ENCODE assay signal across 10 cellular contexts in the genomic region with DNA sequence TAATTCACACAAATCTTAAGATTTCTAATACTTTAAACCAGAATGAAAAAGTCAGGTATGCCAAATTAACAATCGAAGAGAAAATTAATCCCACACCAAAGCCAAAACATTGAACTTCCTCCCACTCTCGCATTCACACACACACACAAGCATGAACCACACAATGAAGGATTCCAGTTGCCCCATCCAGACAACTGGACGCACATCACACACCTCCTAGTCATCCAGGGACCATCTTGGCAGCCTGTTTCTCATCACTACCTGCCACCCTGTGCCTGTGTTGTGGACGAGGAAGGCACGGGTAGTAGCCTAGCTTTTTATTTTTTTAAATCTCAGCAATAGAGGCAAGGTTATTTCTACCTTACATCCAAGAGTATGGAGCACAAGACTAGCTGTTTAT. TPM values are rescaled to one million over a fixed set of nuclear protein-coding genes. Genes with fewer than 3 reads are reported as not detected.
A peak's percentile ranks its signal among the peaks of the same experiment; 100 is the strongest.
DNase-seq lines count a peak whose midpoint lies in the region; ATAC-seq and TF ChIP-seq lines count a peak whose summit lies in the region.
"Had no signal": no experiment of that assay in that cellular context is flagged by ENCODE, and none has a peak within 500 bp of the region (broad histone marks: within the 10 kb centered on the region; RNA-seq: fewer than 3 reads in every experiment).

No MANE protein-coding gene starts in this region.

- H3K27me3 Mint-ChIP-seq in CD14-positive monocyte (ENCODE audit: low read depth in 3 of 3) (peaks cover 0 to 1% (median 1%) of the 10 kb centered on the region in 3 donors), H9 (ENCODE audit: low read depth) (no peaks in the 10 kb centered on the region)
- no peaks in the 10 kb centered on the region for H3K27me3 Mint-ChIP-seq in activated naive CD8-positive, alpha-beta T cell treated with anti-CD3 and anti-CD28 coated beads, Interleukin-2, amount 50 U/mL, for 24 hours
- H3K27me3 Mint-ChIP-seq in T-helper 2 cell treated with Interferon-gamma antibody and Interleukin-4, amounts not matched to agents 5 μg/mL and 100 μg/mL, for 36 hours (ENCODE audit: low read depth), result no peaks in the 10 kb centered on the region
- H3K27me3 Mint-ChIP-seq: stimulated activated naive CD8-positive, alpha-beta T cell treated with anti-CD3 and anti-CD28 coated beads, Interleukin-15, amount 100 ng/mL, for 72 hours had no signal

- no peak overlapping the region for H2AK5ac ChIP-seq in H9 (ENCODE audit: insufficient read length, low read length)

- H2AFZ ChIP-seq in H9 (ENCODE audit: low read length), result no peak overlapping the region

- no peak overlapping the region for H3K18ac ChIP-seq in H9 (ENCODE audit: insufficient read length, low read depth, low read length)

- H3K4me1 Mint-ChIP-seq in CD14-positive monocyte (peaks cover 70% of the 10 kb centered on the region), H9 (peaks cover 73 to 82% of the 10 kb centered on the region in 2 experiments)
- peaks cover 86% of the 10 kb centered on the region for H3K4me1 Mint-ChIP-seq in activated naive CD8-positive, alpha-beta T cell treated with anti-CD3 and anti-CD28 coated beads, Interleukin-2, amount 50 U/mL, for 24 hours
- H3K4me1 Mint-ChIP-seq in T-helper 2 cell treated with Interferon-gamma antibody and Interleukin-4, amounts not matched to agents 5 μg/mL and 100 μg/mL, for 36 hours (ENCODE audit: low read depth), result peaks cover 52% of the 10 kb centered on the region

- no peak for TF ChIP-seq CTCF in CD14-positive monocyte (IDR thresholded peaks at IDR 0.05)
- no peak for TF ChIP-seq CTCF in H9 (conservative IDR thresholded peaks at IDR 0.05)
- no peak for TF ChIP-seq CTCF in heart left ventricle (IDR thresholded peaks at IDR 0.05)

- intact Hi-C loops in CD14-positive monocyte (cut with micrococcal nuclease) (no loop called here), heart left ventricle (cut with DNase I) (loop anchor here in 1 of 10 donors (5.0 kb wide), 1 partner anchor 41 kb away; no protein-coding TSS in a partner anchor)

- no peaks in the 10 kb centered on the region for H3K36me3 ChIP-seq in heart left ventricle
- H3K36me3 ChIP-seq: uterus had no signal

- H3K27me3 ChIP-seq in H9 (ENCODE audit: insufficient read depth, low read length) (no peaks in the 10 kb centered on the region), heart left ventricle (no peaks in the 10 kb centered on the region)
- H3K27me3 ChIP-seq: uterus had no signal

- peak overlapping the region in 1 of 2 donors; percentile 34 for H3K4me3 Mint-ChIP-seq in CD14-positive monocyte
- H3K4me3 Mint-ChIP-seq in H9, result no peak overlapping the region
- peak overlapping the region; percentile 46 for H3K4me3 Mint-ChIP-seq in activated naive CD8-positive, alpha-beta T cell treated with anti-CD3 and anti-CD28 coated beads, Interleukin-2, amount 50 U/mL, for 24 hours
- no peak overlapping the region for H3K4me3 Mint-ChIP-seq in T-helper 2 cell treated with Interferon-gamma antibody and Interleukin-4, amounts not matched to agents 5 μg/mL and 100 μg/mL, for 36 hours

- WGBS in H9 (ENCODE audit: extremely low coverage, insufficient read length, low lambda C conversion rate), result no CpG with 5 or more reads among the region's 5 CpGs
- 82 to 87% (median 84%) methylated on average over 5 of the region's 5 CpGs for WGBS in heart left ventricle, 4 donors

- peak overlapping the region in 5 of 7 donors; percentile 0 to 93 (median 73) for H3K27ac Mint-ChIP-seq in CD14-positive monocyte
- peak overlapping the region in 2 of 3 experiments; percentile 2 to 61; a peak in 4 of 7 replicates for H3K27ac Mint-ChIP-seq in H9
- H3K27ac Mint-ChIP-seq in activated naive CD8-positive, alpha-beta T cell treated with anti-CD3 and anti-CD28 coated beads, Interleukin-2, amount 50 U/mL, for 24 hours, result peak overlapping the region; percentile 82
- no peak overlapping the region for H3K27ac Mint-ChIP-seq in T-helper 2 cell treated with Interferon-gamma antibody and Interleukin-4, amounts not matched to agents 5 μg/mL and 100 μg/mL, for 36 hours

- DNase-seq in CD14-positive monocyte (ENCODE audit: low spot score), result no peak
- no peak for DNase-seq in H9
- no peak for DNase-seq in activated naive CD8-positive, alpha-beta T cell treated with anti-CD3 and anti-CD28 coated beads, Interleukin-2, amount 50 U/mL, for 24 hours
- DNase-seq in kidney tubule cell (ENCODE audit: low spot score), result peak; percentile 46
- DNase-seq in T-helper 2 cell treated with Interferon-gamma antibody and Interleukin-4, amounts not matched to agents 5 μg/mL and 100 μg/mL, for 36 hours (ENCODE audit: low spot score), result no peak
- DNase-seq in heart left ventricle, result no peak
- DNase-seq: activated CD4-positive, CD25-positive, alpha-beta regulatory T cell; stimulated activated naive CD8-positive, alpha-beta T cell treated with anti-CD3 and anti-CD28 coated beads, Interleukin-15, amount 100 ng/mL, for 72 hours; uterus had no signal

- H3K4ac ChIP-seq in H9 (ENCODE audit: low read depth, low read length), result no peak overlapping the region

- TF ChIP-seq POLR2A in heart left ventricle (IDR thresholded peaks at IDR 0.05), result no peak

- peaks cover 5% of the 10 kb centered on the region for H3K79me1 ChIP-seq in H9 (ENCODE audit: insufficient read depth, low read depth, low read length, poor library complexity, severe bottlenecking)

- peaks cover 10 to 12% of the 10 kb centered on the region in 2 donors for H3K36me3 Mint-ChIP-seq in CD14-positive monocyte
- H3K36me3 Mint-ChIP-seq in H9 (ENCODE audit: insufficient read depth in 1 of 3, low read depth in 3 of 3), result peaks cover 0 to 8% (median 0%) of the 10 kb centered on the region in 3 experiments; a peak in 2 of 7 replicates
- H3K36me3 Mint-ChIP-seq in activated naive CD8-positive, alpha-beta T cell treated with anti-CD3 and anti-CD28 coated beads, Interleukin-2, amount 50 U/mL, for 24 hours (ENCODE audit: low read depth), result peaks cover 16% of the 10 kb centered on the region
- H3K36me3 Mint-ChIP-seq in T-helper 2 cell treated with Interferon-gamma antibody and Interleukin-4, amounts not matched to agents 5 μg/mL and 100 μg/mL, for 36 hours (ENCODE audit: low read depth), result peaks cover 1% of the 10 kb centered on the region

- no peak overlapping the region for H3K4me2 ChIP-seq in H9 (ENCODE audit: insufficient read depth, insufficient read length, low read length)

- H2BK12ac ChIP-seq in H9 (ENCODE audit: insufficient read length, low read depth, low read length), result no peak overlapping the region

- H3K79me2 ChIP-seq in H9 (ENCODE audit: insufficient read depth, low read length), result peaks cover 70% of the 10 kb centered on the region

- no peak overlapping the region for H2BK15ac ChIP-seq in H9 (ENCODE audit: low read depth, low read length)

- no peak overlapping the region for H2BK5ac ChIP-seq in H9 (ENCODE audit: insufficient read length, low read length)

- H3K4me3 ChIP-seq in heart left ventricle, result no peak overlapping the region
- H3K4me3 ChIP-seq: uterus had no signal

- no peak overlapping the region for H4K91ac ChIP-seq in H9 (ENCODE audit: insufficient read length, low read depth, low read length)

- H3K9me3 ChIP-seq in H9 (ENCODE audit: control insufficient read depth, low read depth, low read length) (no peaks in the 10 kb centered on the region), heart left ventricle (no peaks in the 10 kb centered on the region)
- H3K9me3 ChIP-seq: uterus had no signal

- no peak overlapping the region for H2BK20ac ChIP-seq in H9 (ENCODE audit: low read depth, low read length, poor library complexity, severe bottlenecking)

- H4K8ac ChIP-seq in H9 (replicated peaks; ENCODE audit: insufficient read length, low read depth, low read length), result no peak overlapping the region

- no peak overlapping the region for H3K56ac ChIP-seq in H9 (ENCODE audit: insufficient read length, low read depth, low read length)

- no peak for ATAC-seq in activated naive CD8-positive, alpha-beta T cell treated with anti-CD3 and anti-CD28 coated beads, Interleukin-2, amount 50 U/mL, for 24 hours
- ATAC-seq in heart left ventricle (no peak), HG03442 (IDR thresholded peaks at IDR 0.05; ENCODE audit: unreplicated experiment) (no peak)

- H3K14ac ChIP-seq in H9 (ENCODE audit: insufficient read depth, low read length), result no peak overlapping the region

- no peak overlapping the region for H3K27ac ChIP-seq in H9 (ENCODE audit: insufficient read length, low read depth, low read length)
- H3K27ac ChIP-seq in heart left ventricle, result no peak overlapping the region
- H3K27ac ChIP-seq: uterus had no signal

- no peaks in the 10 kb centered on the region for H3K23me2 ChIP-seq in H9 (ENCODE audit: insufficient read length, low read depth, low read length, poor library complexity, severe bottlenecking)

- H3K9me3 Mint-ChIP-seq in CD14-positive monocyte (no peaks in the 10 kb centered on the region), H9 (no peaks in the 10 kb centered on the region)
- H3K9me3 Mint-ChIP-seq in activated naive CD8-positive, alpha-beta T cell treated with anti-CD3 and anti-CD28 coated beads, Interleukin-2, amount 50 U/mL, for 24 hours, result no peaks in the 10 kb centered on the region
- no peaks in the 10 kb centered on the region for H3K9me3 Mint-ChIP-seq in T-helper 2 cell treated with Interferon-gamma antibody and Interleukin-4, amounts not matched to agents 5 μg/mL and 100 μg/mL, for 36 hours
- H3K9me3 Mint-ChIP-seq: stimulated activated naive CD8-positive, alpha-beta T cell treated with anti-CD3 and anti-CD28 coated beads, Interleukin-15, amount 100 ng/mL, for 72 hours had no signal

- H3K4me1 ChIP-seq in H9 (ENCODE audit: insufficient read depth, low read length), result peaks cover 22% of the 10 kb centered on the region
- peaks cover 5 to 83% (median 44%) of the 10 kb centered on the region in 12 donors for H3K4me1 ChIP-seq in heart left ventricle

- H2BK120ac ChIP-seq in H9 (ENCODE audit: low read depth, low read length, poor library complexity, severe bottlenecking), result no peak overlapping the region

- no peak overlapping the region for H3K9ac ChIP-seq in H9 (ENCODE audit: extremely low read depth, insufficient read length, low read length)

- no peak overlapping the region for H3T11ph ChIP-seq in H9 (ENCODE audit: low read length)

- H3K23ac ChIP-seq in H9 (ENCODE audit: insufficient read length, low read depth, low read length), result no peak overlapping the region

- no peak overlapping the region for H4K5ac ChIP-seq in H9 (ENCODE audit: insufficient read length, low read depth, low read length)

- peaks cover 2% of the 10 kb centered on the region for H4K20me1 ChIP-seq in H9 (ENCODE audit: control insufficient read depth, insufficient read depth, insufficient read length)

RNA-seq across cellular contexts. Expression of gene B4GALT5, which starts 15.2 kb away (rescaled TPM):
- 1 to 10 TPM; 2.4 to 2.7 TPM for polyA plus RNA-seq in CD14-positive monocyte
- total RNA-seq in H9 (2021), result 75.9 and 77.0 TPM in 2 replicates
- 10 to 100 TPM; 17.0 to 60.4 (median 33.5) TPM for total RNA-seq in heart left ventricle
- polyA plus RNA-seq in heart left ventricle, result 10 to 100 TPM in 1 of 2 donors, 1 to 10 TPM in 1; 7.0 to 29.3 TPM
